20 cellular contexts compared by ENCODE assay signal in genomic region chr4:98574816-98575215, GRCh38.
"Had no signal": no experiment of that assay in that cellular context is flagged by ENCODE, and none has a peak within 500 bp of the region (broad histone marks: within the 10 kb centered on the region; RNA-seq: fewer than 3 reads in every experiment).

No MANE protein-coding gene starts in this region.

- H3K36me3 Mint-ChIP-seq: natural killer cell had no signal

- FAIRE-seq: urothelium cell line had no signal

- H3K9me3 Mint-ChIP-seq: activated naive CD4-positive, alpha-beta T cell treated with anti-CD3 and anti-CD28 coated beads for 36 hours; activated naive CD8-positive, alpha-beta T cell treated with anti-CD3 and anti-CD28 coated beads, Interleukin-2, amount 50 U/mL, for 24 hours; activated T-helper 2 cell treated with anti-CD3 and anti-CD28 coated beads, Interferon-gamma antibody, Interleukin-2, Interleukin-4, amounts not matched to agents 10 μg/mL and 5 μg/mL and 100 μg/mL, durations not matched to agents 14 hours and 24 hours and 36 hours; effector memory CD8-positive, alpha-beta T cell; natural killer cell; stimulated activated naive CD8-positive, alpha-beta T cell treated with anti-CD3 and anti-CD28 coated beads, Interleukin-15, amount 100 ng/mL, for 72 hours had no signal

- H3K27me3 ChIP-seq: breast epithelium, gastrocnemius medialis, heart left ventricle, right lobe of liver, spleen, testis had no signal

- H3K4me3 Mint-ChIP-seq: activated naive CD4-positive, alpha-beta T cell treated with anti-CD3 and anti-CD28 coated beads for 36 hours; activated naive CD8-positive, alpha-beta T cell treated with anti-CD3 and anti-CD28 coated beads, Interleukin-2, amount 50 U/mL, for 24 hours; effector memory CD8-positive, alpha-beta T cell; natural killer cell; stimulated activated naive CD8-positive, alpha-beta T cell treated with anti-CD3 and anti-CD28 coated beads, Interleukin-15, amount 100 ng/mL, for 72 hours had no signal

- H3K36me3 ChIP-seq: breast epithelium, gastrocnemius medialis, heart left ventricle, prostate gland, right lobe of liver had no signal

- H3K4me1 ChIP-seq: breast epithelium, gastrocnemius medialis, prostate gland, right lobe of liver had no signal

- DNase-seq: activated naive CD4-positive, alpha-beta T cell treated with anti-CD3 and anti-CD28 coated beads for 36 hours; activated naive CD8-positive, alpha-beta T cell treated with anti-CD3 and anti-CD28 coated beads, Interleukin-2, amount 50 U/mL, for 24 hours; aorta; dermis blood vessel endothelial cell; effector memory CD8-positive, alpha-beta T cell; gastrocnemius medialis; heart left ventricle; left colon; natural killer cell; occipital lobe; right lobe of liver; spleen; stimulated activated naive CD8-positive, alpha-beta T cell treated with anti-CD3 and anti-CD28 coated beads, Interleukin-15, amount 100 ng/mL, for 72 hours; testis had no signal

- H3K27ac ChIP-seq: epithelial cell of prostate, gastrocnemius medialis, prostate gland, right lobe of liver, spleen had no signal

- H3K9me3 ChIP-seq: breast epithelium, gastrocnemius medialis, heart left ventricle, prostate gland, right lobe of liver, spleen, testis had no signal

- H3K4me3 ChIP-seq: breast epithelium, gastrocnemius medialis, heart left ventricle, prostate gland, right lobe of liver, spleen, testis had no signal

- H3K27ac Mint-ChIP-seq: activated naive CD4-positive, alpha-beta T cell treated with anti-CD3 and anti-CD28 coated beads for 36 hours; activated naive CD8-positive, alpha-beta T cell treated with anti-CD3 and anti-CD28 coated beads, Interleukin-2, amount 50 U/mL, for 24 hours; activated T-helper 2 cell treated with anti-CD3 and anti-CD28 coated beads, Interferon-gamma antibody, Interleukin-2, Interleukin-4, amounts not matched to agents 10 μg/mL and 5 μg/mL and 100 μg/mL, durations not matched to agents 14 hours and 24 hours and 36 hours; effector memory CD8-positive, alpha-beta T cell; natural killer cell had no signal

- H3K27me3 Mint-ChIP-seq: activated naive CD8-positive, alpha-beta T cell treated with anti-CD3 and anti-CD28 coated beads, Interleukin-2, amount 50 U/mL, for 24 hours; effector memory CD8-positive, alpha-beta T cell; stimulated activated naive CD8-positive, alpha-beta T cell treated with anti-CD3 and anti-CD28 coated beads, Interleukin-15, amount 100 ng/mL, for 72 hours had no signal

- ATAC-seq: activated CD4-positive, CD25-positive, alpha-beta regulatory T cell treated with anti-CD3 and anti-CD28 coated beads, Interleukin-2, amount 50 U/mL, for 24 hours; activated naive CD8-positive, alpha-beta T cell treated with anti-CD3 and anti-CD28 coated beads, Interleukin-2, amount 50 U/mL, for 24 hours; effector memory CD8-positive, alpha-beta T cell; gastrocnemius medialis; left colon; natural killer cell; right lobe of liver; stimulated activated naive CD8-positive, alpha-beta T cell treated with anti-CD3 and anti-CD28 coated beads, Interleukin-15, amount 100 ng/mL, for 72 hours had no signal
